20 cellular contexts compared by ENCODE assay signal in the genomic region with DNA sequence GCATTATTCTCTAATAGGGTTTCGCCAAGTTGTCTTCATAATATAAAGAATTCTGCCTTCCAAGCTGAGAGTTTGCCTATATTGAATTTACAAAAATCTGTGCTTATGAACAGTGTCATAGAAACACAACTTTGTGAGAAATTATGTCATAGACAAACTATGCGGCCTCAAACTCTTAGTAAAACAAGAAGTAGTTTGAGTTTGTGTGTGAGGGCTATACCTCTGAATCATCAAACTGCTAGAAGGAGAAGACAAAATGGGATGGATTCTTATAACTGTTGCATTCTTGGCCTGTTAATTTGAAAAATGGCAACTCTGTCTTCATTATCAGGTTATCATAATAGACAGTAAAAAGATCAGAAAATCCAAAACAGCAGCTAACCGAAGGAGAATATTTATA. TPM values are rescaled to one million over a fixed set of nuclear protein-coding genes. Genes with fewer than 3 reads are reported as not detected.
DNase-seq lines count a peak whose midpoint lies in the region; ATAC-seq, FAIRE-seq and TF ChIP-seq lines count a peak whose summit lies in the region.
"Had no signal": no experiment of that assay in that cellular context is flagged by ENCODE, and none has a peak within 500 bp of the region (broad histone marks: within the 10 kb centered on the region; RNA-seq: fewer than 3 reads in every experiment).

No MANE protein-coding gene starts in this region.

- FAIRE-seq in kidney (lab: Jason Lieb, UNC): no peak

- intact Hi-C loops in ascending aorta (cut with DNase I): no loop called here
- intact Hi-C loops in thyroid gland (cut with DNase I): no loop called here
- intact Hi-C loops in kidney (cut with DNase I): no loop called here
- intact Hi-C loops in CD8-positive, alpha-beta T cell (cut with DNase I, micrococcal nuclease): no loop called here

- H3K27me3 Mint-ChIP-seq in CD8-positive, alpha-beta T cell (ENCODE audit: low read depth): no peaks in the 10 kb centered on the region
- H3K27me3 Mint-ChIP-seq: activated CD4-positive, alpha-beta T cell treated with anti-CD3 and anti-CD28 coated beads for 36 hours; activated T-cell treated with anti-CD3 and anti-CD28 coated beads, Interleukin-2, amount 50 U/mL, for 24 hours; stimulated activated naive B cell treated with anti-CD40 and anti-IgM and Interleukin-4, amounts not matched to agents 10 μg/mL and 1 μg/mL and 100 μg/mL, for 72 hours had no signal

- no peak overlapping the region for H3K4me3 Mint-ChIP-seq in CD8-positive, alpha-beta T cell
- H3K4me3 Mint-ChIP-seq: activated CD4-positive, alpha-beta T cell treated with anti-CD3 and anti-CD28 coated beads for 36 hours; activated T-cell treated with anti-CD3 and anti-CD28 coated beads, Interleukin-2, amount 50 U/mL, for 24 hours; stimulated activated naive B cell treated with anti-CD40 and anti-IgM and Interleukin-4, amounts not matched to agents 10 μg/mL and 1 μg/mL and 100 μg/mL, for 72 hours had no signal

- H3K9ac ChIP-seq in kidney (ENCODE audit: low read length in 2 of 2): no peak overlapping the region

- no peak for ATAC-seq in activated CD4-positive, CD25-positive, alpha-beta regulatory T cell treated with anti-CD3 and anti-CD28 coated beads, Interleukin-2, amount 50 U/mL, for 24 hours
- ATAC-seq in CD8-positive, alpha-beta T cell: no peak
- ATAC-seq: activated CD4-positive, alpha-beta T cell treated with anti-CD3 and anti-CD28 coated beads for 36 hours; left colon; stimulated activated naive B cell treated with anti-CD40 and anti-IgM and Interleukin-4, amounts not matched to agents 10 μg/mL and 1 μg/mL and 100 μg/mL, for 72 hours had no signal

- no peaks in the 10 kb centered on the region for H3K9me3 Mint-ChIP-seq in CD8-positive, alpha-beta T cell
- H3K9me3 Mint-ChIP-seq: activated T-cell treated with anti-CD3 and anti-CD28 coated beads, Interleukin-2, amount 50 U/mL, for 24 hours; stimulated activated naive B cell treated with anti-CD40 and anti-IgM and Interleukin-4, amounts not matched to agents 10 μg/mL and 1 μg/mL and 100 μg/mL, for 72 hours had no signal

- no peak for TF ChIP-seq POLR2A in thyroid gland (IDR thresholded peaks at IDR 0.05)

- H3K36me3 Mint-ChIP-seq in CD8-positive, alpha-beta T cell: peaks cover 4% of the 10 kb centered on the region
- H3K36me3 Mint-ChIP-seq: stimulated activated naive B cell treated with anti-CD40 and anti-IgM and Interleukin-4, amounts not matched to agents 10 μg/mL and 1 μg/mL and 100 μg/mL, for 72 hours had no signal

- whole genome bisulfite sequencing in thyroid gland, 2 donors: 95% methylated on average over 3 of the region's 3 CpGs

- H3K27me3 ChIP-seq in ascending aorta (no peaks in the 10 kb centered on the region), thyroid gland (no peaks in the 10 kb centered on the region)
- no peaks in the 10 kb centered on the region for H3K27me3 ChIP-seq in CD8-positive, alpha-beta T cell (ENCODE audit: insufficient read depth, low read length)

- H3K9me3 ChIP-seq in ascending aorta (no peaks in the 10 kb centered on the region), thyroid gland (no peaks in the 10 kb centered on the region), kidney (ENCODE audit: control insufficient read depth in 1 of 2, low read length in 2 of 2) (no peaks in the 10 kb centered on the region)
- no peaks in the 10 kb centered on the region for H3K9me3 ChIP-seq in CD8-positive, alpha-beta T cell (ENCODE audit: low read length)

- H3K27ac Mint-ChIP-seq in CD8-positive, alpha-beta T cell: no peak overlapping the region
- H3K27ac Mint-ChIP-seq: activated CD4-positive, alpha-beta T cell treated with anti-CD3 and anti-CD28 coated beads for 36 hours; activated T-cell treated with anti-CD3 and anti-CD28 coated beads, Interleukin-2, amount 50 U/mL, for 24 hours; stimulated activated naive B cell treated with anti-CD40 and anti-IgM and Interleukin-4, amounts not matched to agents 10 μg/mL and 1 μg/mL and 100 μg/mL, for 72 hours had no signal

- TF ChIP-seq CTCF in ascending aorta (IDR thresholded peaks at IDR 0.05): no peak
- TF ChIP-seq CTCF in foreskin fibroblast (IDR thresholded peaks at IDR 0.05; ENCODE audit: low read depth, low read length): no peak
- TF ChIP-seq CTCF in thyroid gland (IDR thresholded peaks at IDR 0.05): no peak
- no peak for TF ChIP-seq CTCF in kidney (IDR thresholded peaks at IDR 0.05; ENCODE audit: borderline replicate concordance, extremely low read depth, insufficient read depth)
- no peak for TF ChIP-seq CTCF in CD8-positive, alpha-beta T cell (IDR thresholded peaks at IDR 0.05)

- POLR2A ChIA-PET in CD8-positive, alpha-beta T cell (lab: Charles Lee): no interaction called here

- peak overlapping the region; percentile 21 to 60 for H3K27ac ChIP-seq in ascending aorta
- H3K27ac ChIP-seq in thyroid gland: peak overlapping the region; percentile 90 to 97 (median 92)
- no peak overlapping the region for H3K27ac ChIP-seq in kidney (ENCODE audit: low read depth in 2 of 2, low read length in 2 of 2)
- no peak overlapping the region for H3K27ac ChIP-seq in CD8-positive, alpha-beta T cell (ENCODE audit: low read depth, low read length)
- H3K27ac ChIP-seq: RWPE1 had no signal

- H3K36me3 ChIP-seq in ascending aorta (peaks cover 15 to 22% of the 10 kb centered on the region in 2 donors), thyroid gland (peaks cover 20 to 21% of the 10 kb centered on the region in 2 donors), kidney (ENCODE audit: control insufficient read depth in 1 of 2, insufficient read depth in 2 of 2, low read length in 2 of 2) (peaks cover 19 to 24% of the 10 kb centered on the region in 2 donors)
- H3K36me3 ChIP-seq in CD8-positive, alpha-beta T cell (ENCODE audit: insufficient read depth, low read length): no peaks in the 10 kb centered on the region

- H3K4me1 Mint-ChIP-seq in CD8-positive, alpha-beta T cell (ENCODE audit: low read depth): peaks cover 6% of the 10 kb centered on the region

- no peak overlapping the region for H3K4me3 ChIP-seq in ascending aorta
- no peak overlapping the region for H3K4me3 ChIP-seq in foreskin fibroblast (ENCODE audit: low read depth in 1 of 2, low read length in 2 of 2)
- no peak overlapping the region for H3K4me3 ChIP-seq in thyroid gland (replicated peaks in 1 of 3)
- H3K4me3 ChIP-seq in kidney (ENCODE audit: low read length in 2 of 2): no peak overlapping the region
- no peak overlapping the region for H3K4me3 ChIP-seq in CD8-positive, alpha-beta T cell (ENCODE audit: low read depth, low read length)

- DNase-seq in HCEC 1CT (peak; percentile 46), ascending aorta (ENCODE audit: low spot score in 2 of 2) (no peak), foreskin fibroblast (peak; percentile 30 to 64), thyroid gland (no peak), kidney (no peak), NCI-H2196 treated with DMSO at 0.1 percent for 48 hours (lab: John Stamatoyannopoulos, UW; ENCODE audit: unreplicated experiment) (no peak)
- DNase-seq in CD8-positive, alpha-beta T cell: no peak
- DNase-seq: activated CD4-positive, alpha-beta T cell treated with anti-CD3 and anti-CD28 coated beads for 36 hours; activated T-cell treated with anti-CD3 and anti-CD28 coated beads, Interleukin-2, amount 50 U/mL, for 24 hours; COR-L47; effector memory CD4-positive, alpha-beta T cell; Karpas-422; left colon; NCI-H1694 treated with DMSO at 0.1 percent for 48 hours; NCI-H526; stimulated activated CD4-positive, alpha-beta T cell treated with anti-CD3 and anti-CD28 coated beads, Interleukin-4, amount 100 ng/mL, for 4 hours; stimulated activated naive B cell treated with anti-CD40 and anti-IgM and Interleukin-4, amounts not matched to agents 10 μg/mL and 1 μg/mL and 100 μg/mL, for 72 hours had no signal

- peaks cover 8 to 19% of the 10 kb centered on the region in 2 donors for H3K4me1 ChIP-seq in ascending aorta
- peaks cover 33 to 52% of the 10 kb centered on the region in 2 donors for H3K4me1 ChIP-seq in thyroid gland
- H3K4me1 ChIP-seq in kidney (ENCODE audit: control insufficient read depth in 1 of 2, insufficient read depth in 1 of 2, low read depth in 1 of 2, low read length in 2 of 2): peaks cover 8 to 12% of the 10 kb centered on the region in 2 donors
- H3K4me1 ChIP-seq in CD8-positive, alpha-beta T cell (ENCODE audit: insufficient read depth, low read length): peaks cover 3% of the 10 kb centered on the region

- CTCF ChIA-PET in CD8-positive, alpha-beta T cell (lab: Charles Lee): no interaction called here

RNA-seq across cellular contexts. Expression of a gene that starts 46.1 kb away (rescaled TPM):
- total RNA-seq in ascending aorta (9.6 TPM), thyroid gland (10 to 100 TPM; 14.1 to 16.3 (median 16.2) TPM), kidney (5.9 TPM)
- polyA plus RNA-seq in kidney (ENCODE audit: insufficient read depth, low read depth, low replicate concordance): 12.4 TPM
- 10 to 100 TPM; 15.5 to 16.3 TPM for total RNA-seq in CD8-positive, alpha-beta T cell
- total RNA-seq: H4 had no signal

Comparison
In these comparisons a context has a peak if more than half of its experiments do, and no peak if none do; other contexts are left out.
1. DNase-seq: peak in HCEC 1CT (single experiment) and foreskin fibroblast (2 of 2); none in ascending aorta (0 of 2), thyroid gland (0 of 2), kidney (single experiment), CD8-positive, alpha-beta T cell (0 of 7) and NCI-H2196 treated with DMSO at 0.1 percent for 48 hours (single experiment).
2. H3K27ac ChIP-seq: peak in ascending aorta (2 of 2) and thyroid gland (3 of 3); none in kidney (0 of 2) and CD8-positive, alpha-beta T cell (single experiment).